In genomic region chr2:225980372-225980771, GRCh38 we compare ENCODE assay signal across 9 cellular contexts.
"Had no signal": no experiment of that assay in that cellular context is flagged by ENCODE, and none has a peak within 500 bp of the region (broad histone marks: within the 10 kb centered on the region; RNA-seq: fewer than 3 reads in every experiment).

No MANE protein-coding gene starts in this region.

- H3K9ac ChIP-seq: GM23248 had no signal

- H3K4me1 ChIP-seq: HAP-1 had no signal

- H3K4me2 ChIP-seq: GM23338 had no signal

- DNase-seq: GM23248, GOT3, H7, H9, HCEC 1CT, HFFc6 had no signal

- ATAC-seq: GM23338, HCT116 had no signal

- H2AFZ ChIP-seq: GM23248, GM23338 had no signal

- H3K36me3 ChIP-seq: HAP-1 had no signal

- H3K4me3 ChIP-seq: GM23248, GM23338, HAP-1 had no signal

- H3K27ac ChIP-seq: GM23248 had no signal

- H3K9me3 ChIP-seq: HAP-1 had no signal
